ENCODE assay signal across 18 cellular contexts in the genomic region with DNA sequence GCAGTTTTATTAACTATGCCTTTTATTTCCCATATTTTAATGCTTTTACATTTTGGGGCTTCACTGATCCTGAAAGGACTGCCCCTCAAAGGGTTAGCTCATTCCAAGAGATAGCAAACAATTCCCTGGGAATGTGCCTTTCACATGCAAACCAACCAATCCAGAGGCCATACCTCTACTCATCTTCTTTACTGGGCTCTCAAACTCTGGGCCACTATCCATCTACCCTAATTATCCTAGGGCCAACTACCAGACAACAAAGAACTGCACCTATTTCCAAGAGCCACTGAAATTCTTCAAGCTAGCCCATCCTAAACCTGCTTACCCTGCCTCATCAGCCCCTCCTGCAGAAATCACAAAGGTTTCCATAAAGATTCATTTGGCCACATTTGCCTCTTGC.
DNase-seq lines count a peak whose midpoint lies in the region; ATAC-seq and TF ChIP-seq lines count a peak whose summit lies in the region.
"Had no signal": no experiment of that assay in that cellular context is flagged by ENCODE, and none has a peak within 500 bp of the region (broad histone marks: within the 10 kb centered on the region; RNA-seq: fewer than 3 reads in every experiment).

No MANE protein-coding gene starts in this region.

- no peaks in the 10 kb centered on the region for H3K27me3 Mint-ChIP-seq in GM23338 (ENCODE audit: insufficient read depth, low read depth, poor library complexity)
- H3K27me3 Mint-ChIP-seq: B cell; CD4-positive, CD25-positive, alpha-beta regulatory T cell had no signal

- peak; percentile 89 for ATAC-seq in GM23338
- no peak for ATAC-seq in HG03135 (IDR thresholded peaks at IDR 0.05; ENCODE audit: unreplicated experiment)
- no peak for ATAC-seq in HG02798 (IDR thresholded peaks at IDR 0.05; ENCODE audit: poor library complexity, unreplicated experiment)
- no peak for ATAC-seq in GM19397 (IDR thresholded peaks at IDR 0.05; ENCODE audit: unreplicated experiment)
- ATAC-seq: CD8-positive, alpha-beta T cell had no signal

- H3K79me2 ChIP-seq in GM23338 (replicated peaks; ENCODE audit: insufficient read depth), result no peaks in the 10 kb centered on the region

- no peak overlapping the region for H3K4me2 ChIP-seq in GM23338
- H3K4me2 ChIP-seq: BLaER1 had no signal

- H3K27ac ChIP-seq in GM23338 (ENCODE audit: low read depth), result no peak overlapping the region
- no peak overlapping the region for H3K27ac ChIP-seq in iPS DF 6.9 (ENCODE audit: low read length)
- H3K27ac ChIP-seq: 22Rv1, BLaER1, C4-2B had no signal

- no peaks in the 10 kb centered on the region for H3K9me3 ChIP-seq in iPS DF 6.9 (ENCODE audit: control insufficient read depth, insufficient read depth, low read length)
- H3K9me3 ChIP-seq: BLaER1, Caco-2, HAP-1 had no signal

- H2AFZ ChIP-seq in GM23338, result no peak overlapping the region

- H3K4me3 Mint-ChIP-seq in GM23338, result no peak overlapping the region
- H3K4me3 Mint-ChIP-seq: B cell; CD4-positive, CD25-positive, alpha-beta regulatory T cell; CD8-positive, alpha-beta T cell; HFFc6 had no signal

- H3K36me3 Mint-ChIP-seq in GM23338 (ENCODE audit: low read depth), result no peaks in the 10 kb centered on the region
- H3K36me3 Mint-ChIP-seq: CD4-positive, CD25-positive, alpha-beta regulatory T cell; CD8-positive, alpha-beta T cell had no signal

- peaks cover 6% of the 10 kb centered on the region; the same call in 2 of the 3 replicates for H3K4me1 Mint-ChIP-seq in GM23338
- H3K4me1 Mint-ChIP-seq: B cell; CD4-positive, CD25-positive, alpha-beta regulatory T cell had no signal

- H3K4me3 ChIP-seq in GM23338 (no peak overlapping the region), iPS DF 6.9 (ENCODE audit: low read length) (no peak overlapping the region)
- H3K4me3 ChIP-seq: BLaER1, HAP-1 had no signal

- H3K36me3 ChIP-seq in GM23338 (ENCODE audit: insufficient read depth) (no peaks in the 10 kb centered on the region), iPS DF 6.9 (ENCODE audit: control insufficient read depth, insufficient read depth, low read length) (no peaks in the 10 kb centered on the region)
- H3K36me3 ChIP-seq: BLaER1, HAP-1 had no signal

- no peaks in the 10 kb centered on the region for H3F3A ChIP-seq in GM23338 (replicated peaks; ENCODE audit: low read depth)

- no peaks in the 10 kb centered on the region for H3K4me1 ChIP-seq in GM23338 (ENCODE audit: insufficient read depth)
- H3K4me1 ChIP-seq in iPS DF 6.9 (ENCODE audit: control insufficient read depth, insufficient read depth, low read length), result peaks cover 2% of the 10 kb centered on the region; the same call in 1 of the 2 replicates
- H3K4me1 ChIP-seq: BLaER1, Caco-2, HAP-1 had no signal

- peak; percentile 48 for DNase-seq in GM23338 (ENCODE audit: low spot score)
- peak; percentile 28 for DNase-seq in NCI-H69 (lab: John Stamatoyannopoulos, UW)
- peak; percentile 11 for DNase-seq in iPS DF 6.9 (ENCODE audit: low read depth, low spot score)
- DNase-seq: Caco-2; CD4-positive, CD25-positive, alpha-beta regulatory T cell; CD8-positive, alpha-beta T cell; DMS153; DND-41; GOT3; HFFc6 had no signal

- peaks cover 4% of the 10 kb centered on the region for H3K9me2 ChIP-seq in GM23338 (ENCODE audit: insufficient read depth)

- H3K9me3 Mint-ChIP-seq in GM23338, result no peaks in the 10 kb centered on the region

- H3K27me3 ChIP-seq in GM23338 (ENCODE audit: insufficient read depth), result no peaks in the 10 kb centered on the region
- H3K27me3 ChIP-seq in iPS DF 6.9 (ENCODE audit: control insufficient read depth, insufficient read depth, low read length), result no peaks in the 10 kb centered on the region
- H3K27me3 ChIP-seq: BLaER1 had no signal

- TF ChIP-seq CTCF in GM23338 (conservative IDR thresholded peaks at IDR 0.05; ENCODE audit: low read depth in 2 of 2), result no peak

- H3K27ac Mint-ChIP-seq in GM23338, result no peak overlapping the region
- H3K27ac Mint-ChIP-seq: B cell; CD4-positive, CD25-positive, alpha-beta regulatory T cell; CD8-positive, alpha-beta T cell; HFFc6 had no signal

- H4K20me1 ChIP-seq in GM23338 (replicated peaks; ENCODE audit: insufficient read depth), result no peaks in the 10 kb centered on the region
- H4K20me1 ChIP-seq: BLaER1 had no signal

TF ChIP-seq in GM23338, 12 proteins besides CTCF, POLR2A, EP300 and RAD21:
- no peak for TF ChIP-seq STAT1 (IDR thresholded peaks at IDR 0.05; ENCODE audit: unreplicated experiment)
- TF ChIP-seq EZH2phosphoT487 (IDR thresholded peaks at IDR 0.05; ENCODE audit: unreplicated experiment), result no peak
- TF ChIP-seq, protein P1, sequence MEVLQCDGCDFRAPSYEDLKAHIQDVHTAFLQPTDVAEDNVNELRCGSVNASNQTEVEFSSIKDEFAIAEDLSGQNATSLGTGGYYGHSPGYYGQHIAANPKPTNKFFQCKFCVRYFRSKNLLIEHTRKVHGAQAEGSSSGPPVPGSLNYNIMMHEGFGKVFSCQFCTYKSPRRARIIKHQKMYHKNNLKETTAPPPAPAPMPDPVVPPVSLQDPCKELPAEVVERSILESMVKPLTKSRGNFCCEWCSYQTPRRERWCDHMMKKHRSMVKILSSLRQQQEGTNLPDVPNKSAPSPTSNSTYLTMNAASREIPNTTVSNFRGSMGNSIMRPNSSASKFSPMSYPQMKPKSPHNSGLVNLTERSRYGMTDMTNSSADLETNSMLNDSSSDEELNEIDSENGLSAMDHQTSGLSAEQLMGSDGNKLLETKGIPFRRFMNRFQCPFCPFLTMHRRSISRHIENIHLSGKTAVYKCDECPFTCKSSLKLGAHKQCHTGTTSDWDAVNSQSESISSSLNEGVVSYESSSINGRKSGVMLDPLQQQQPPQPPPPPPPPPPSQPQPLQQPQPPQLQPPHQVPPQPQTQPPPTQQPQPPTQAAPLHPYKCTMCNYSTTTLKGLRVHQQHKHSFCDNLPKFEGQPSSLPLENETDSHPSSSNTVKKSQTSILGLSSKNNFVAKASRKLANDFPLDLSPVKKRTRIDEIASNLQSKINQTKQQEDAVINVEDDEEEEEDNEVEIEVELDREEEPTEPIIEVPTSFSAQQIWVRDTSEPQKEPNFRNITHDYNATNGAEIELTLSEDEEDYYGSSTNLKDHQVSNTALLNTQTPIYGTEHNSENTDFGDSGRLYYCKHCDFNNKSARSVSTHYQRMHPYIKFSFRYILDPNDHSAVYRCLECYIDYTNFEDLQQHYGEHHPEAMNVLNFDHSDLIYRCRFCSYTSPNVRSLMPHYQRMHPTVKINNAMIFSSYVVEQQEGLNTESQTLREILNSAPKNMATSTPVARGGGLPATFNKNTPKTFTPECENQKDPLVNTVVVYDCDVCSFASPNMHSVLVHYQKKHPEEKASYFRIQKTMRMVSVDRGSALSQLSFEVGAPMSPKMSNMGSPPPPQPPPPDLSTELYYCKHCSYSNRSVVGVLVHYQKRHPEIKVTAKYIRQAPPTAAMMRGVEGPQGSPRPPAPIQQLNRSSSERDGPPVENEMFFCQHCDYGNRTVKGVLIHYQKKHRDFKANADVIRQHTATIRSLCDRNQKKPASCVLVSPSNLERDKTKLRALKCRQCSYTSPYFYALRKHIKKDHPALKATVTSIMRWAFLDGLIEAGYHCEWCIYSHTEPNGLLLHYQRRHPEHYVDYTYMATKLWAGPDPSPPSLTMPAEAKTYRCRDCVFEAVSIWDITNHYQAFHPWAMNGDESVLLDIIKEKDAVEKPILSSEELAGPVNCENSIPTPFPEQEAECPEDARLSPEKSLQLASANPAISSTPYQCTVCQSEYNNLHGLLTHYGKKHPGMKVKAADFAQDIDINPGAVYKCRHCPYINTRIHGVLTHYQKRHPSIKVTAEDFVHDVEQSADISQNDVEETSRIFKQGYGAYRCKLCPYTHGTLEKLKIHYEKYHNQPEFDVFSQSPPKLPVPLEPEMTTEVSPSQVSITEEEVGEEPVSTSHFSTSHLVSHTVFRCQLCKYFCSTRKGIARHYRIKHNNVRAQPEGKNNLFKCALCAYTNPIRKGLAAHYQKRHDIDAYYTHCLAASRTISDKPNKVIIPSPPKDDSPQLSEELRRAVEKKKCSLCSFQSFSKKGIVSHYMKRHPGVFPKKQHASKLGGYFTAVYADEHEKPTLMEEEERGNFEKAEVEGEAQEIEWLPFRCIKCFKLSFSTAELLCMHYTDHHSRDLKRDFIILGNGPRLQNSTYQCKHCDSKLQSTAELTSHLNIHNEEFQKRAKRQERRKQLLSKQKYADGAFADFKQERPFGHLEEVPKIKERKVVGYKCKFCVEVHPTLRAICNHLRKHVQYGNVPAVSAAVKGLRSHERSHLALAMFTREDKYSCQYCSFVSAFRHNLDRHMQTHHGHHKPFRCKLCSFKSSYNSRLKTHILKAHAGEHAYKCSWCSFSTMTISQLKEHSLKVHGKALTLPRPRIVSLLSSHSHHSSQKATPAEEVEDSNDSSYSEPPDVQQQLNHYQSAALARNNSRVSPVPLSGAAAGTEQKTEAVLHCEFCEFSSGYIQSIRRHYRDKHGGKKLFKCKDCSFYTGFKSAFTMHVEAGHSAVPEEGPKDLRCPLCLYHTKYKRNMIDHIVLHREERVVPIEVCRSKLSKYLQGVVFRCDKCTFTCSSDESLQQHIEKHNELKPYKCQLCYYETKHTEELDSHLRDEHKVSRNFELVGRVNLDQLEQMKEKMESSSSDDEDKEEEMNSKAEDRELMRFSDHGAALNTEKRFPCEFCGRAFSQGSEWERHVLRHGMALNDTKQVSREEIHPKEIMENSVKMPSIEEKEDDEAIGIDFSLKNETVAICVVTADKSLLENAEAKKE (CRISPR knock-in tag; IDR thresholded peaks at IDR 0.05), result peak; percentile 72
- 0 out of 2 replicates have a peak, but pooled peaks have one; percentile 33 for TF ChIP-seq ZNF114 (CRISPR knock-in tag; IDR thresholded peaks at IDR 0.05)
- TF ChIP-seq EZH2 (IDR thresholded peaks at IDR 0.05; ENCODE audit: low read depth, unreplicated experiment), result no peak
